ENCODE assay signal across 11 cellular contexts in genomic region chr3:65030847-65031463, GRCh38.
DNase-seq lines count a peak whose midpoint lies in the region; ATAC-seq and TF ChIP-seq lines count a peak whose summit lies in the region.
"Had no signal": no experiment of that assay in that cellular context is flagged by ENCODE, and none has a peak within 500 bp of the region (broad histone marks: within the 10 kb centered on the region; RNA-seq: fewer than 3 reads in every experiment).

No MANE protein-coding gene starts in this region.

- no peak for TF ChIP-seq POLR2A in NB4 (IDR thresholded peaks at IDR 0.05; ENCODE audit: extremely low read depth, insufficient read length)
- no peak for TF ChIP-seq POLR2A in gastrocnemius medialis (IDR thresholded peaks at IDR 0.05)

- intact Hi-C loops in posterior vena cava (cut with DNase I) = no loop called here
- intact Hi-C loops in gastrocnemius medialis (cut with DNase I; ENCODE audit: low total_unique reads) = no loop called here

- H3K4me3 ChIP-seq in NB4 (ENCODE audit: low read depth, low read length) (no peak overlapping the region), cardiac fibroblast (replicated peaks in 1 of 2; ENCODE audit: low read depth in 2 of 2, low read length in 2 of 2) (no peak overlapping the region), gastrocnemius medialis (no peak overlapping the region)
- H3K4me3 ChIP-seq: ascending aorta had no signal

- no peaks in the 10 kb centered on the region for H3K27me3 ChIP-seq in gastrocnemius medialis
- H3K27me3 ChIP-seq: ascending aorta had no signal

- DNase-seq in ELR (ENCODE audit: low read depth) (peak; percentile 33), NB4 (ENCODE audit: low read depth) (peak; percentile 58), cardiac fibroblast (ENCODE audit: low read depth in 2 of 2) (peak; percentile 33 to 44), non-pigmented ciliary epithelial cell (ENCODE audit: low read depth) (peak; percentile 74), posterior vena cava (ENCODE audit: low spot score) (no peak), RPMI8226 (no peak), gastrocnemius medialis (no peak)
- DNase-seq: NCI-H69 had no signal

- no peak overlapping the region for H3K27ac ChIP-seq in gastrocnemius medialis
- H3K27ac ChIP-seq: ascending aorta had no signal

- H3K9me3 ChIP-seq in gastrocnemius medialis = no peaks in the 10 kb centered on the region
- H3K9me3 ChIP-seq: ascending aorta had no signal

- in situ Hi-C loops in gastrocnemius medialis (cut with MboI; ENCODE audit: low sequenced_read_pairs in 4 of 4) = no loop called here

- no peak for ATAC-seq in HG03442 (IDR thresholded peaks at IDR 0.05; ENCODE audit: unreplicated experiment)
- no peak for ATAC-seq in gastrocnemius medialis
- ATAC-seq: sciatic nerve had no signal

- no peak for TF ChIP-seq CTCF in NB4 (IDR thresholded peaks at IDR 0.05; ENCODE audit: low read depth, low read length)
- no peak for TF ChIP-seq CTCF in cardiac fibroblast (IDR thresholded peaks at IDR 0.05; ENCODE audit: low read depth, low read length)
- no peak for TF ChIP-seq CTCF in gastrocnemius medialis (IDR thresholded peaks at IDR 0.05 in 4 of 5, conservative IDR thresholded peaks at IDR 0.05 in 1 of 5)

- no peaks in the 10 kb centered on the region for H3K4me1 ChIP-seq in gastrocnemius medialis
- H3K4me1 ChIP-seq: ascending aorta had no signal

- H3K36me3 ChIP-seq in gastrocnemius medialis = no peaks in the 10 kb centered on the region
- H3K36me3 ChIP-seq: ascending aorta had no signal

Comparison
In these comparisons a context has a peak if more than half of its experiments do, and no peak if none do; other contexts are left out.
1. DNase-seq: peak in ELR (single experiment), NB4 (single experiment), cardiac fibroblast (2 of 2) and non-pigmented ciliary epithelial cell (single experiment); none in posterior vena cava (single experiment), RPMI8226 (single experiment) and gastrocnemius medialis (0 of 2).